ENCODE assay signal across 10 cellular contexts in genomic region chr19:45456500-45456815, GRCh38. TPM values are rescaled to one million over a fixed set of nuclear protein-coding genes. Genes with fewer than 3 reads are reported as not detected.
DNase-seq lines count a peak whose midpoint lies in the region; ATAC-seq, FAIRE-seq and TF ChIP-seq lines count a peak whose summit lies in the region.
"Had no signal": no experiment of that assay in that cellular context is flagged by ENCODE, and none has a peak within 500 bp of the region (broad histone marks: within the 10 kb centered on the region; RNA-seq: fewer than 3 reads in every experiment).

No MANE protein-coding gene starts in this region.

- intact Hi-C loops in mammary epithelial cell (cut with micrococcal nuclease) (no loop called here), upper lobe of right lung (cut with DNase I) (no loop called here)

- CTCF ChIA-PET in mammary epithelial cell (lab: Charles Lee; ENCODE audit: low non-redundant PET) = no interaction called here

- no peaks in the 10 kb centered on the region for H3K36me3 Mint-ChIP-seq in activated naive CD8-positive, alpha-beta T cell
- no peaks in the 10 kb centered on the region for H3K36me3 Mint-ChIP-seq in activated naive CD8-positive, alpha-beta T cell treated with anti-CD3 and anti-CD28 coated beads for 36 hours
- H3K36me3 Mint-ChIP-seq in naive B cell = no peaks in the 10 kb centered on the region

- no peak for FAIRE-seq in GM19239 (lab: Jason Lieb, UNC)
- FAIRE-seq: H54 had no signal

- peak overlapping the region; percentile 84 for H3K27ac Mint-ChIP-seq in activated naive CD8-positive, alpha-beta T cell
- no peak overlapping the region for H3K27ac Mint-ChIP-seq in activated naive CD8-positive, alpha-beta T cell treated with anti-CD3 and anti-CD28 coated beads for 36 hours
- peak overlapping the region; percentile 95 to 100 (median 98) for H3K27ac Mint-ChIP-seq in naive B cell

- H3K4me3 ChIP-seq in mammary epithelial cell (replicated peaks in 1 of 3; ENCODE audit: insufficient read depth in 1 of 3, low read depth in 2 of 3, low read length in 3 of 3) (no peak overlapping the region), upper lobe of right lung (no peak overlapping the region)

- no peaks in the 10 kb centered on the region for H4K20me1 ChIP-seq in mammary epithelial cell (ENCODE audit: insufficient read depth, low read length)

- peak overlapping the region; percentile 62 for H3K4me3 Mint-ChIP-seq in activated naive CD8-positive, alpha-beta T cell
- no peak overlapping the region for H3K4me3 Mint-ChIP-seq in activated naive CD8-positive, alpha-beta T cell treated with anti-CD3 and anti-CD28 coated beads for 36 hours
- peak overlapping the region in 7 of 8 donors; percentile 6 to 66 (median 47) for H3K4me3 Mint-ChIP-seq in naive B cell
- H3K4me3 Mint-ChIP-seq: activated T-helper 1 cell treated with anti-CD3 and anti-CD28 coated beads, Interleukin-12 subunit alpha, Interleukin-12 subunit beta, Interleukin-2, Interleukin-4 antibody, amounts not matched to agents 30 ng/mL and 10 ng/mL and 1 ng/mL, durations not matched to agents 14 hours and 24 hours and 36 hours had no signal

- no peaks in the 10 kb centered on the region for H3K27me3 Mint-ChIP-seq in activated naive CD8-positive, alpha-beta T cell
- peaks cover 4% of the 10 kb centered on the region for H3K27me3 Mint-ChIP-seq in activated naive CD8-positive, alpha-beta T cell treated with anti-CD3 and anti-CD28 coated beads for 36 hours
- H3K27me3 Mint-ChIP-seq in naive B cell = no peaks in the 10 kb centered on the region

- H3K36me3 ChIP-seq in mammary epithelial cell (ENCODE audit: insufficient read depth, low read length) (no peaks in the 10 kb centered on the region), upper lobe of right lung (no peaks in the 10 kb centered on the region)

- no peaks in the 10 kb centered on the region for H3K9me3 Mint-ChIP-seq in activated naive CD8-positive, alpha-beta T cell (ENCODE audit: low read depth)
- H3K9me3 Mint-ChIP-seq in activated naive CD8-positive, alpha-beta T cell treated with anti-CD3 and anti-CD28 coated beads for 36 hours = no peaks in the 10 kb centered on the region
- no peaks in the 10 kb centered on the region for H3K9me3 Mint-ChIP-seq in naive B cell
- H3K9me3 Mint-ChIP-seq: activated T-helper 1 cell treated with anti-CD3 and anti-CD28 coated beads, Interleukin-12 subunit alpha, Interleukin-12 subunit beta, Interleukin-2, Interleukin-4 antibody, amounts not matched to agents 30 ng/mL and 10 ng/mL and 1 ng/mL, durations not matched to agents 14 hours and 24 hours and 36 hours had no signal

- ATAC-seq in naive B cell (ENCODE audit: low read depth in 2 of 2) = no peak
- no peak for ATAC-seq in upper lobe of right lung

- 59% methylated on average over 2 of the region's 2 CpGs for WGBS in mammary epithelial cell (ENCODE audit: low coverage, missing lambda C conversion rate)

- dilution Hi-C loops in mammary epithelial cell (cut with HindIII; ENCODE audit: low sequenced_read_pairs) = no loop called here

- peaks cover 20% of the 10 kb centered on the region for H3K4me1 ChIP-seq in mammary epithelial cell (ENCODE audit: insufficient read depth, low read length)
- peaks cover 21% of the 10 kb centered on the region for H3K4me1 ChIP-seq in upper lobe of right lung

- H3K27me3 ChIP-seq in mammary epithelial cell (ENCODE audit: insufficient read depth, low read length) (no peaks in the 10 kb centered on the region), upper lobe of right lung (no peaks in the 10 kb centered on the region)

- no TSS peak for BruUV-seq in mammary epithelial cell (replicated peaks; lab: Mats Ljungman, UMichigan)

- DNase-seq in activated naive CD8-positive, alpha-beta T cell treated with anti-CD3 and anti-CD28 coated beads for 36 hours = no peak
- no peak for DNase-seq in mammary epithelial cell
- no peak for DNase-seq in naive B cell
- DNase-seq in upper lobe of right lung = no peak
- DNase-seq in SIG-M5 treated with dmso at 0.1 percent for 504 hours (lab: John Stamatoyannopoulos, UW; ENCODE audit: unreplicated experiment) = no peak
- no peak for DNase-seq in activated CD4-positive, alpha-beta T cell treated with anti-CD3 and anti-CD28 coated beads for 1 hour
- DNase-seq in GM19239 (ENCODE audit: insufficient read length, low spot score) = no peak

- H3K79me2 ChIP-seq in mammary epithelial cell (ENCODE audit: insufficient read depth, low read length) = no peaks in the 10 kb centered on the region

- in situ Hi-C loops in mammary epithelial cell (cut with MboI; ENCODE audit: low sequenced_read_pairs in 2 of 2) = no loop called here

- H3K27ac ChIP-seq in mammary epithelial cell (ENCODE audit: insufficient read depth, low read depth, low read length) (peak overlapping the region; percentile 79), upper lobe of right lung (peak overlapping the region; percentile 83)

- TF ChIP-seq CTCF in mammary epithelial cell (conservative IDR thresholded peaks at IDR 0.05 in 1 of 2, IDR thresholded peaks at IDR 0.05 in 1 of 2; ENCODE audit: extremely low read depth in 1 of 2, insufficient read depth in 1 of 2, low read depth in 1 of 2, low read length in 2 of 2) (no peak), upper lobe of right lung (IDR thresholded peaks at IDR 0.05) (no peak)

- H3K9me3 ChIP-seq in mammary epithelial cell (replicated peaks; ENCODE audit: insufficient read depth, low read length) (no peaks in the 10 kb centered on the region), upper lobe of right lung (no peaks in the 10 kb centered on the region)

- no peak overlapping the region for H3K4me2 ChIP-seq in mammary epithelial cell (ENCODE audit: insufficient read depth, low read depth, low read length)

- H3K9ac ChIP-seq in mammary epithelial cell (ENCODE audit: insufficient read depth, low read length) = peak overlapping the region; percentile 62

- peaks cover 29% of the 10 kb centered on the region for H3K4me1 Mint-ChIP-seq in activated naive CD8-positive, alpha-beta T cell (ENCODE audit: low read depth)
- peaks cover 20% of the 10 kb centered on the region for H3K4me1 Mint-ChIP-seq in activated naive CD8-positive, alpha-beta T cell treated with anti-CD3 and anti-CD28 coated beads for 36 hours
- peaks cover 37 to 52% (median 52%) of the 10 kb centered on the region in 3 donors for H3K4me1 Mint-ChIP-seq in naive B cell

- H2AFZ ChIP-seq in mammary epithelial cell (ENCODE audit: low read depth, low read length) = peak overlapping the region; percentile 60

RNA-seq across cellular contexts. Expression of gene FOSB, which starts 11.3 kb away (rescaled TPM):
- 10 to 100 TPM in 1 of 2 experiments, 1 to 10 TPM in 1; 9.7 to 10.5 TPM for total RNA-seq in activated naive CD8-positive, alpha-beta T cell treated with anti-CD3 and anti-CD28 coated beads for 36 hours
- total RNA-seq in mammary epithelial cell = 10 to 100 TPM in 1 of 2 donors, 1 to 10 TPM in 1; 1.8 to 49.1 TPM
- polyA plus RNA-seq in mammary epithelial cell = 2.6 TPM
- polyA minus RNA-seq in mammary epithelial cell = 27.0 TPM
- polyA plus RNA-seq in naive B cell (ENCODE audit: low read depth in 6 of 6) = 100 to 1,000 TPM in 1 of 6 donors, 10 to 100 TPM in 5; 26.6 to 110 (median 82.1) TPM
- 3.6 TPM for total RNA-seq in upper lobe of right lung

RNA-seq across cellular contexts. Expression of gene ERCC1, which starts 32.7 kb away (rescaled TPM):
- total RNA-seq in activated naive CD8-positive, alpha-beta T cell treated with anti-CD3 and anti-CD28 coated beads for 36 hours = 10 to 100 TPM; 50.0 to 53.2 TPM
- total RNA-seq in mammary epithelial cell (100 to 1,000 TPM in 1 of 2 donors, 10 to 100 TPM in 1; 81.9 to 316 TPM), upper lobe of right lung (48.8 TPM)
- polyA plus RNA-seq in mammary epithelial cell (224 TPM), naive B cell (ENCODE audit: low read depth in 6 of 6) (10 to 100 TPM; 40.0 to 91.4 (median 46.2) TPM)
- polyA minus RNA-seq in mammary epithelial cell = 242 TPM

RNA-seq across cellular contexts. Expression of gene RTN2, which starts 40.4 kb away (rescaled TPM):
- total RNA-seq in activated naive CD8-positive, alpha-beta T cell treated with anti-CD3 and anti-CD28 coated beads for 36 hours = 1 to 10 TPM; 1.3 to 1.8 TPM
- total RNA-seq in mammary epithelial cell = 10 to 100 TPM; 11.0 to 16.9 TPM
- 11.5 TPM for polyA plus RNA-seq in mammary epithelial cell
- polyA minus RNA-seq in mammary epithelial cell = 11.9 TPM
- under 1 TPM in 3 of 6 donors, not detected in 3; 0.28 to 0.58 (median 0.47) TPM for polyA plus RNA-seq in naive B cell (ENCODE audit: low read depth in 6 of 6)
- 13.3 TPM for total RNA-seq in upper lobe of right lung

RNA-seq across cellular contexts. Expression of gene PPM1N, which starts 41.8 kb away (rescaled TPM):
- total RNA-seq in activated naive CD8-positive, alpha-beta T cell treated with anti-CD3 and anti-CD28 coated beads for 36 hours = 1 to 10 TPM; 1.4 to 1.9 TPM
- total RNA-seq in mammary epithelial cell = 1 to 10 TPM; 1.3 to 2.1 TPM
- 2.3 TPM for polyA plus RNA-seq in mammary epithelial cell
- not detected for polyA minus RNA-seq in mammary epithelial cell
- 1 to 10 TPM; 1.6 to 3.4 (median 2.4) TPM for polyA plus RNA-seq in naive B cell (ENCODE audit: low read depth in 6 of 6)
- total RNA-seq in upper lobe of right lung = 0.67 TPM

RNA-seq across cellular contexts. Expression of gene POLR1G, which starts 50.0 kb away (rescaled TPM):
- 10 to 100 TPM; 27.0 to 27.1 TPM for total RNA-seq in activated naive CD8-positive, alpha-beta T cell treated with anti-CD3 and anti-CD28 coated beads for 36 hours
- total RNA-seq in mammary epithelial cell (10 to 100 TPM; 11.7 to 16.9 TPM), upper lobe of right lung (5.4 TPM)
- polyA plus RNA-seq in mammary epithelial cell (15.0 TPM), naive B cell (ENCODE audit: low read depth in 6 of 6) (1 to 10 TPM in 5 of 6 donors, under 1 TPM in 1; 0.49 to 8.5 (median 3.0) TPM)
- 12.6 TPM for polyA minus RNA-seq in mammary epithelial cell
